29 cellular contexts compared by ENCODE assay signal in genomic region chr1:202181586-202181985, GRCh38. TPM values are rescaled to one million over a fixed set of nuclear protein-coding genes. Genes with fewer than 3 reads are reported as not detected.
"Had no signal": no experiment of that assay in that cellular context is flagged by ENCODE, and none has a peak within 500 bp of the region (broad histone marks: within the 10 kb centered on the region; RNA-seq: fewer than 3 reads in every experiment).

No MANE protein-coding gene starts in this region.

- H3K4me1 ChIP-seq: foreskin keratinocyte, left lung, prostate gland had no signal

- FAIRE-seq: colon, endothelial cell of umbilical vein, urothelium cell line had no signal

- H3K4me3 ChIP-seq: dorsolateral prefrontal cortex, esophagus muscularis mucosa, gastroesophageal sphincter, heart left ventricle, hepatocyte, left lung, mucosa of descending colon, prostate gland, right atrium auricular region, sigmoid colon, thoracic aorta, tibial nerve, upper lobe of left lung had no signal

- H3K4me2 ChIP-seq: hepatocyte had no signal

- H3K79me2 ChIP-seq: hepatocyte had no signal

- H3K27me3 ChIP-seq: hepatocyte, right atrium auricular region, tibial nerve, upper lobe of left lung had no signal

- H2AFZ ChIP-seq: hepatocyte had no signal

- DNase-seq: dorsolateral prefrontal cortex; effector CD4-positive, alpha-beta T cell; foreskin keratinocyte; left cardiac atrium; left lung; mesenchymal stem cell; mucosa of descending colon; naive B cell; sigmoid colon; stimulated activated CD4-positive, alpha-beta T cell treated with anti-CD3 and anti-CD28 coated beads, Interleukin-4, amount 100 ng/mL, for 4 hours had no signal

- H3K27ac ChIP-seq: dorsolateral prefrontal cortex, esophagus muscularis mucosa, foreskin keratinocyte, gastroesophageal sphincter, heart left ventricle, hepatocyte, left lung, prostate gland, right atrium auricular region, sigmoid colon, thoracic aorta, tibial nerve, upper lobe of left lung had no signal

- H3K36me3 ChIP-seq: esophagus muscularis mucosa, gastroesophageal sphincter, heart left ventricle, left lung, prostate gland, right atrium auricular region, sigmoid colon, thoracic aorta, upper lobe of left lung had no signal

- ATAC-seq: foreskin keratinocyte; gastroesophageal sphincter; heart left ventricle; left cardiac atrium; left lung; mucosa of descending colon; natural killer cell treated with Interleukin-12 subunit alpha and Interleukin-12 subunit beta and Interleukin-15 and Interleukin-18, amount 100 ng/mL, for 72 hours; stimulated activated memory B cell treated with anti-CD40 and anti-IgM and Interleukin-4, amounts not matched to agents 10 μg/mL and 1 μg/mL and 100 μg/mL, for 72 hours had no signal

- H3K9me3 ChIP-seq: esophagus muscularis mucosa, gastroesophageal sphincter, heart left ventricle, left lung, mucosa of descending colon, prostate gland, right atrium auricular region, sigmoid colon, thoracic aorta, tibial nerve, upper lobe of left lung had no signal

RNA-seq across cellular contexts. Expression of gene LGR6, which starts 12.0 kb away (rescaled TPM):
- total RNA-seq: endothelial cell of umbilical vein, epithelial cell of proximal tubule, fibroblast of lung, lung microvascular endothelial cell had no signal
- polyA plus RNA-seq: endothelial cell of umbilical vein had no signal

RNA-seq across cellular contexts. Expression of gene PTPN7, which starts 21.2 kb away (rescaled TPM):
- total RNA-seq: fibroblast of lung, foreskin keratinocyte, hepatocyte, lung microvascular endothelial cell, neural crest cell, osteocyte had no signal
- polyA plus RNA-seq: fibroblast of lung, foreskin keratinocyte had no signal

RNA-seq across cellular contexts. Expression of gene GPR37L1, which starts 58.9 kb away (rescaled TPM):
- total RNA-seq: endothelial cell of umbilical vein; fibroblast of lung; foreskin keratinocyte; hepatocyte; natural killer cell treated with Interleukin-12 subunit alpha and Interleukin-12 subunit beta and Interleukin-15 and Interleukin-18, amount 100 ng/mL, for 72 hours; osteocyte; thoracic aorta had no signal
- polyA plus RNA-seq: endothelial cell of umbilical vein, fibroblast of lung had no signal
